25 cellular contexts compared by ENCODE assay signal in the genomic region with DNA sequence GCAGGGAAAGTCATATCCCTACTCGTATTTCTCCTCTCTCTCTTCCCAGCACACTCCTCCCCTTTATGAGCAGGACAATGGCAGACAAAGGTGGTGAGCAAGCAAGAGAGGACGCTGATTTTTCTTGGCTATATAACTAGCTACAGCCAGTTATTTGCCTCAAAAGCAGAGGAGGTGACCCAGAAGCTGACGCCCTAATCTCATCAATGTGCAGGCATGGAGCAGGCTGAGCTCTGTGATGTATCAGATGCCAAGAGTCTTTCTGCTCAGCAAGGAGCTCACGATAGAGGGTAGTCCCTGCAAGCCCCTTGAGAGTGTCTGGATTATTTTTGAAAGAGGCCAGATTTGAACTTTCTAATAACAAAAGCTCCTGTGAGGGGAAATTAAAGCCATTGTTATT.
"Had no signal": no experiment of that assay in that cellular context is flagged by ENCODE, and none has a peak within 500 bp of the region (broad histone marks: within the 10 kb centered on the region; RNA-seq: fewer than 3 reads in every experiment).

No MANE protein-coding gene starts in this region.

- H3K36me3 ChIP-seq: lower lobe of right lung, thoracic aorta, tibial nerve, upper lobe of left lung had no signal

- H3K79me2 ChIP-seq: parathyroid adenoma had no signal

- FAIRE-seq: endometrium, frontal cortex, urothelium cell line had no signal

- DNase-seq: cortex of kidney; effector memory CD8-positive, alpha-beta T cell; erythroblast; hypothalamus; immature natural killer cell; islet precursor cell; kidney glomerular epithelial cell; left ventricle myocardium superior; lower lobe of right lung; naive thymus-derived CD8-positive, alpha-beta T cell; nephron progenitor cell; stimulated activated CD4-positive, alpha-beta T cell treated with anti-CD3 and anti-CD28 coated beads, Interleukin-12 subunit alpha, Interleukin-12 subunit beta, amount 100 ng/mL, for 4 hours; stimulated activated CD4-positive, alpha-beta T cell treated with anti-CD3 and anti-CD28 coated beads, Interleukin-2, amount 100 ng/mL, for 24 hours; stimulated activated CD4-positive, alpha-beta T cell treated with anti-CD3 and anti-CD28 coated beads, Interleukin-4, amount 100 ng/mL, for 24 hours; stimulated activated naive CD4-positive, alpha-beta T cell treated with Interleukin-2 at 50 U/mL for 16 hours had no signal

- H3K27ac ChIP-seq: lower lobe of right lung, parathyroid adenoma, thoracic aorta, tibial nerve, upper lobe of left lung had no signal

- H3K9me3 ChIP-seq: lower lobe of right lung, thoracic aorta, tibial nerve, upper lobe of left lung had no signal

- ATAC-seq: effector memory CD8-positive, alpha-beta T cell; left ventricle myocardium superior; lower lobe of right lung; naive thymus-derived CD8-positive, alpha-beta T cell; sciatic nerve; stimulated activated effector memory CD8-positive, alpha-beta T cell treated with anti-CD3 and anti-CD28 coated beads, Interleukin-12 subunit alpha, Interleukin-12 subunit beta, amount 100 ng/mL, for 72 hours had no signal

- H3K4me2 ChIP-seq: smooth muscle cell had no signal

- H3K9ac ChIP-seq: parathyroid adenoma had no signal

- H2AFZ ChIP-seq: parathyroid adenoma had no signal

- H3K4me1 ChIP-seq: lower lobe of right lung, parathyroid adenoma, upper lobe of left lung had no signal

- H3K27me3 ChIP-seq: tibial nerve, upper lobe of left lung had no signal

- H3K4me3 ChIP-seq: lower lobe of right lung, smooth muscle cell, thoracic aorta, tibial nerve, upper lobe of left lung had no signal
